ENCODE assay signal across 11 cellular contexts in genomic region chr1:11923827-11924113, GRCh38. TPM values are rescaled to one million over a fixed set of nuclear protein-coding genes. Genes with fewer than 3 reads are reported as not detected.
DNase-seq lines count a peak whose midpoint lies in the region; ATAC-seq and TF ChIP-seq lines count a peak whose summit lies in the region.
"Had no signal": no experiment of that assay in that cellular context is flagged by ENCODE, and none has a peak within 500 bp of the region (broad histone marks: within the 10 kb centered on the region; RNA-seq: fewer than 3 reads in every experiment).

No MANE protein-coding gene starts in this region.

- H2AFZ ChIP-seq in neural cell (ENCODE audit: low read depth, low read length) = no peak overlapping the region

- H3K36me3 Mint-ChIP-seq in CD4-positive, alpha-beta T cell (ENCODE audit: low read depth) = peaks cover 47% of the 10 kb centered on the region
- H3K36me3 Mint-ChIP-seq in central memory CD8-positive, alpha-beta T cell (ENCODE audit: insufficient read depth) = peaks cover 38% of the 10 kb centered on the region

- in situ Hi-C loops in GM13976 (cut with MboI; ENCODE audit: low sequenced_read_pairs, unreplicated experiment) = no loop called here

- H4K20me1 ChIP-seq in neural cell (ENCODE audit: insufficient read depth) = peaks cover 9% of the 10 kb centered on the region

- no peaks in the 10 kb centered on the region for H3K9me3 ChIP-seq in CD4-positive, alpha-beta T cell (ENCODE audit: control insufficient read depth, low read length)
- no peaks in the 10 kb centered on the region for H3K9me3 ChIP-seq in neural cell (ENCODE audit: low read length)
- H3K9me3 ChIP-seq: sigmoid colon had no signal

- no peaks in the 10 kb centered on the region for H3K9me3 Mint-ChIP-seq in CD4-positive, alpha-beta T cell
- H3K9me3 Mint-ChIP-seq in central memory CD8-positive, alpha-beta T cell = no peaks in the 10 kb centered on the region

- H3K27me3 ChIP-seq in CD4-positive, alpha-beta T cell (ENCODE audit: control insufficient read depth, insufficient read depth, low read length) = no peaks in the 10 kb centered on the region
- no peaks in the 10 kb centered on the region for H3K27me3 ChIP-seq in HL-60 (ENCODE audit: insufficient read depth, poor library complexity, severe bottlenecking)
- no peaks in the 10 kb centered on the region for H3K27me3 ChIP-seq in neural cell (ENCODE audit: insufficient read depth, low read depth, low read length)
- H3K27me3 ChIP-seq: sigmoid colon had no signal

- intact Hi-C loops in CD4-positive, alpha-beta T cell (cut with DNase I, micrococcal nuclease) = loop anchor here in 1 of 2 experiments (2.0 kb wide), 1 partner anchor 13 kb away; no protein-coding TSS in a partner anchor

- H3K36me3 ChIP-seq in neural cell (ENCODE audit: insufficient read depth, low read length) = no peaks in the 10 kb centered on the region

- H3F3A ChIP-seq in neural cell (ENCODE audit: insufficient read depth, low read length, poor library complexity, severe bottlenecking) = no peaks in the 10 kb centered on the region

- no peak overlapping the region for H3K9ac ChIP-seq in neural cell (ENCODE audit: low read length)

- H3K4me3 Mint-ChIP-seq in CD4-positive, alpha-beta T cell = peak overlapping the region; percentile 92
- peak overlapping the region; percentile 85 for H3K4me3 Mint-ChIP-seq in central memory CD8-positive, alpha-beta T cell

- H3K27ac ChIP-seq in CD4-positive, alpha-beta T cell (ENCODE audit: low read depth, low read length) = no peak overlapping the region
- H3K27ac ChIP-seq in HL-60 (replicated peaks) (no peak overlapping the region), neural cell (ENCODE audit: low read length) (no peak overlapping the region)

- DNase-seq in CD4-positive, alpha-beta T cell = no peak
- no peak for DNase-seq in HL-60 (ENCODE audit: low read depth in 1 of 2, low spot score in 1 of 2)
- DNase-seq in central memory CD8-positive, alpha-beta T cell (ENCODE audit: low spot score in 2 of 2) = no peak
- DNase-seq in cerebellar cortex (ENCODE audit: low spot score) = no peak
- DNase-seq in GM13976 (ENCODE audit: low spot score) = no peak
- DNase-seq in NK-92 treated with Interleukin-12 subunit alpha and Interleukin-12 subunit beta, amount 100 ng/mL, for 24 hours (lab: John Stamatoyannopoulos, UW) = no peak
- DNase-seq: activated naive CD4-positive, alpha-beta T cell treated with Interleukin-2 at 50 U/mL for 16 hours; erythroblast; sigmoid colon had no signal

- H3K4me2 ChIP-seq in neural cell (ENCODE audit: low read length) = no peak overlapping the region

- H3K9me2 ChIP-seq in neural cell (ENCODE audit: insufficient read depth, low read length) = no peaks in the 10 kb centered on the region

- POLR2A ChIA-PET in CD4-positive, alpha-beta T cell (lab: Charles Lee) = interaction anchor here (0.9 to 1.1 kb wide), 2 partner anchors 14 to 15 kb away, joined by 3 read pairs; no protein-coding TSS in a partner anchor

- no peak for TF ChIP-seq RAD21 in neural cell (conservative IDR thresholded peaks at IDR 0.05)

- CTCF ChIA-PET in CD4-positive, alpha-beta T cell (lab: Charles Lee) = no interaction called here

- H3K27ac Mint-ChIP-seq in CD4-positive, alpha-beta T cell = peak overlapping the region; percentile 76
- peak overlapping the region; percentile 86 for H3K27ac Mint-ChIP-seq in central memory CD8-positive, alpha-beta T cell (ENCODE audit: low read depth)

- TF ChIP-seq CTCF in CD4-positive, alpha-beta T cell (IDR thresholded peaks at IDR 0.05) = no peak
- TF ChIP-seq CTCF in HL-60 (IDR thresholded peaks at IDR 0.05; ENCODE audit: insufficient read depth, low read length) (no peak), neural cell (IDR thresholded peaks at IDR 0.05; ENCODE audit: poor library complexity, severe bottlenecking) (no peak), GM13976 (IDR thresholded peaks at IDR 0.05; ENCODE audit: borderline replicate concordance, control extremely low read depth, extremely low read depth, insufficient read depth, missing control alignments) (no peak)

- H3K79me2 ChIP-seq in neural cell (replicated peaks; ENCODE audit: insufficient read depth, low read length) = peaks cover 14% of the 10 kb centered on the region

- no peak for TF ChIP-seq EP300 in neural cell (conservative IDR thresholded peaks at IDR 0.05; ENCODE audit: poor library complexity, severe bottlenecking)

- no peaks in the 10 kb centered on the region for H3K27me3 Mint-ChIP-seq in CD4-positive, alpha-beta T cell
- H3K27me3 Mint-ChIP-seq in central memory CD8-positive, alpha-beta T cell = no peaks in the 10 kb centered on the region

- H3K4me3 ChIP-seq in HL-60 (replicated peaks; ENCODE audit: insufficient read depth, low read length) = peak overlapping the region; percentile 64
- peak overlapping the region; percentile 70 for H3K4me3 ChIP-seq in neural cell (ENCODE audit: low read length)

- no peak for ATAC-seq in CD4-positive, alpha-beta T cell (ENCODE audit: poor library complexity)
- ATAC-seq in central memory CD8-positive, alpha-beta T cell (replicated peaks; ENCODE audit: extremely low read depth, poor library complexity, severe bottlenecking) = no peak
- ATAC-seq in HG03439 (IDR thresholded peaks at IDR 0.05; ENCODE audit: unreplicated experiment) = no peak

- H3K4me1 Mint-ChIP-seq in CD4-positive, alpha-beta T cell (ENCODE audit: low read depth) = peaks cover 40% of the 10 kb centered on the region
- H3K4me1 Mint-ChIP-seq in central memory CD8-positive, alpha-beta T cell = peaks cover 41% of the 10 kb centered on the region

TF ChIP-seq in neural cell, 6 proteins besides CTCF, POLR2A, EP300 and RAD21:
- TF ChIP-seq REST (IDR thresholded peaks at IDR 0.05; ENCODE audit: borderline replicate concordance) (no peak), TAF1 (IDR thresholded peaks at IDR 0.05; ENCODE audit: low read depth) (no peak), SMC3 (conservative IDR thresholded peaks at IDR 0.05; ENCODE audit: poor library complexity) (no peak), POLR2AphosphoS5 (IDR thresholded peaks at IDR 0.05) (no peak), EZH2 (IDR thresholded peaks at IDR 0.05; ENCODE audit: borderline replicate concordance, insufficient read depth, low read length, poor library complexity, severe bottlenecking) (no peak), MXI1 (conservative IDR thresholded peaks at IDR 0.05; ENCODE audit: poor library complexity, severe bottlenecking) (no peak)
TF ChIP-seq in neural cell: peak in this region for 0.

RNA-seq across cellular contexts. Expression of gene KIAA2013, which starts 2.5 kb away (rescaled TPM):
- total RNA-seq in CD4-positive, alpha-beta T cell = 1 to 10 TPM; 7.6 to 8.3 TPM
- polyA plus RNA-seq in neural cell = 24.9 and 34.5 TPM in 2 replicates
- 32.8 and 38.7 TPM in 2 replicates for polyA minus RNA-seq in neural cell

RNA-seq across cellular contexts. Expression of gene PLOD1, which starts 10.7 kb away (rescaled TPM):
- 1 to 10 TPM; 1.6 to 1.8 TPM for total RNA-seq in CD4-positive, alpha-beta T cell
- polyA plus RNA-seq in neural cell = 2.1 and 6.9 TPM in 2 replicates
- 2.2 and 3.5 TPM in 2 replicates for polyA minus RNA-seq in neural cell

RNA-seq across cellular contexts. Expression of gene MFN2, which starts 56.5 kb away (rescaled TPM):
- 10 to 100 TPM; 33.0 to 38.1 TPM for total RNA-seq in CD4-positive, alpha-beta T cell
- polyA plus RNA-seq in neural cell = 60.6 and 64.9 TPM in 2 replicates
- polyA minus RNA-seq in neural cell = 68.2 and 70.5 TPM in 2 replicates
